ENCODE assay signal across 8 cellular contexts in genomic region chr3:185498503-185499396, GRCh38.
DNase-seq lines count a peak whose midpoint lies in the region; ATAC-seq lines count a peak whose summit lies in the region.

Gene TMEM41A, minus strand, starts transcription at chr3:185499035. Its CDS starts 74 bp downstream, at chr3:185498961.

- DNase-seq in AG20443 (ENCODE audit: low spot score), result peak; percentile 99
- DNase-seq in NCI-H345 treated with DMSO at 0.1 percent for 48 hours (lab: John Stamatoyannopoulos, UW; ENCODE audit: unreplicated experiment), result peak; percentile 86
- DNase-seq in cerebellar cortex (ENCODE audit: low spot score), result peak; percentile 86
- peak; percentile 97 for DNase-seq in islet precursor cell
- DNase-seq in stimulated activated CD4-positive, alpha-beta T cell treated with anti-CD3 and anti-CD28 coated beads, Interleukin-12 subunit alpha, Interleukin-12 subunit beta, amount 100 ng/mL, for 4 hours, result peak; percentile 91

- ATAC-seq in GM19035 (IDR thresholded peaks at IDR 0.05; ENCODE audit: unreplicated experiment) (peak; percentile 98), HG03342 (IDR thresholded peaks at IDR 0.05; ENCODE audit: unreplicated experiment) (peak; percentile 96)
- ATAC-seq in activated CD4-positive, CD25-positive, alpha-beta regulatory T cell treated with anti-CD3 and anti-CD28 coated beads, Interleukin-2, amount 50 U/mL, for 24 hours, result peak; percentile 97 to 98

Comparison
In these comparisons a context has a peak if more than half of its experiments do, and no peak if none do; other contexts are left out.
1. Peak in every context shown above with its lines: DNase-seq and ATAC-seq.